In genomic region chr5:141102070-141102469, GRCh38 we compare ENCODE assay signal across 3 cellular contexts. TPM values are rescaled to one million over a fixed set of nuclear protein-coding genes. Genes with fewer than 3 reads are reported as not detected.
"Had no signal": no experiment of that assay in that cellular context is flagged by ENCODE, and none has a peak within 500 bp of the region (broad histone marks: within the 10 kb centered on the region; RNA-seq: fewer than 3 reads in every experiment).

No MANE protein-coding gene starts in this region.

RNA-seq across cellular contexts. Expression of gene PCDHB3, which starts 1.8 kb away (rescaled TPM):
- total RNA-seq: OCI-LY7 had no signal

RNA-seq across cellular contexts. Expression of gene PCDHB2, which starts 7.7 kb away (rescaled TPM):
- total RNA-seq: OCI-LY7 had no signal

RNA-seq across cellular contexts. Expression of gene PCDHB4, which starts 19.5 kb away (rescaled TPM):
- total RNA-seq: OCI-LY7 had no signal

RNA-seq across cellular contexts. Expression of gene PCDHB5, which starts 32.9 kb away (rescaled TPM):
- total RNA-seq: OCI-LY7, PC-9 had no signal

RNA-seq across cellular contexts. Expression of gene PCDHB6, which starts 47.8 kb away (rescaled TPM):
- total RNA-seq: OCI-LY7, PC-3, PC-9 had no signal
